18 cellular contexts compared by ENCODE assay signal in the genomic region with DNA sequence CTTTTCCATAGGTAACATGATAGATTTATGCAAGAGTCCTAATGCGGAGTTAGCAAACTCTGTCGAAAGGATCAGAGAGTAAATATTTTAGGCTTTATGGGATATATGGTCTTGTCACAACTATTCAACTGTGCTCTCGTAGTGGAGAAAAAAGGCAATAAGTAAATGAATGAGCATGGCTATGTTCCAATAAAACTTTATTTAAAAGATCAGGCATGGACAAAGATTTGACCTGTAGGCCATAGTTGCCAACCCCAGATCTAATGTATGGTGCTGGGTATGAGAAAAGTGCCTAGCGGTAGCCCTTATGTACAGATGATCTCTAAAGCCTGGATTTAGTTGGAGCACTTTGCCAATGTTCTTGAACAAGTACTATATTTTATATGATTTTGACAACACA.
DNase-seq lines count a peak whose midpoint lies in the region; ATAC-seq, FAIRE-seq and TF ChIP-seq lines count a peak whose summit lies in the region.
"Had no signal": no experiment of that assay in that cellular context is flagged by ENCODE, and none has a peak within 500 bp of the region (broad histone marks: within the 10 kb centered on the region; RNA-seq: fewer than 3 reads in every experiment).

No MANE protein-coding gene starts in this region.

- CTCF ChIA-PET in K562 (lab: Yijun Ruan, JAX; ENCODE audit: low intra/inter-chr PET ratio) = no interaction called here

- no peaks in the 10 kb centered on the region for H4K20me1 ChIP-seq in K562 (replicated peaks; ENCODE audit: control insufficient read depth, insufficient read depth, low read length)

- H2AFZ ChIP-seq in K562 (ENCODE audit: low read depth, low read length) = no peak overlapping the region
- H2AFZ ChIP-seq: GM23248 had no signal

- no peaks in the 10 kb centered on the region for H3K36me3 ChIP-seq in K562 (ENCODE audit: control insufficient read depth, insufficient read depth, low read length)
- no peaks in the 10 kb centered on the region for H3K36me3 ChIP-seq in prostate gland
- no peaks in the 10 kb centered on the region for H3K36me3 ChIP-seq in upper lobe of left lung

- no peaks in the 10 kb centered on the region for H3K27me3 ChIP-seq in K562 (ENCODE audit: control insufficient read depth in 2 of 2, insufficient read depth in 2 of 2, low read length in 2 of 2)
- H3K27me3 ChIP-seq in prostate gland (replicated peaks; ENCODE audit: insufficient read depth) = no peaks in the 10 kb centered on the region
- no peaks in the 10 kb centered on the region for H3K27me3 ChIP-seq in upper lobe of left lung

- no peak overlapping the region for H3K9ac ChIP-seq in K562 (ENCODE audit: insufficient read depth in 1 of 2, low read depth in 2 of 2, low read length in 2 of 2)
- H3K9ac ChIP-seq: GM23248, SK-N-SH had no signal

- TF ChIP-seq POLR2A in K562 (conservative IDR thresholded peaks at IDR 0.05) (no peak), prostate gland (IDR thresholded peaks at IDR 0.05) (no peak), upper lobe of left lung (IDR thresholded peaks at IDR 0.05) (no peak)

- ATAC-seq in K562 (no peak), upper lobe of left lung (ENCODE audit: low FRiP score in 2 of 2) (no peak), GM19395 (IDR thresholded peaks at IDR 0.05; ENCODE audit: unreplicated experiment) (no peak), GM18907 (IDR thresholded peaks at IDR 0.05; ENCODE audit: unreplicated experiment) (no peak)
- ATAC-seq: HCT116 had no signal

- H3K4me1 ChIP-seq in K562 (replicated peaks in 1 of 2; ENCODE audit: control insufficient read depth in 2 of 2, insufficient read depth in 2 of 2, low read length in 2 of 2) (no peaks in the 10 kb centered on the region; a peak in 1 of 5 replicates), prostate gland (replicated peaks) (peaks cover 6% of the 10 kb centered on the region), upper lobe of left lung (peaks cover 8 to 17% (median 11%) of the 10 kb centered on the region in 4 donors)

- POLR2A ChIA-PET in K562 (lab: Yijun Ruan, JAX) = interaction anchor here (0.7 kb wide), 1 partner anchor 1287 kb away, joined by 3 read pairs; no protein-coding TSS in a partner anchor

- WGBS in K562 (ENCODE audit: insufficient coverage, low coverage, missing lambda C conversion rate) = 36% methylated on average over 4 of the region's 4 CpGs
- WGBS in prostate gland = 95% methylated on average over 4 of the region's 4 CpGs
- whole genome bisulfite sequencing in upper lobe of left lung, 2 donors = 92 to 97% methylated on average over 4 of the region's 4 CpGs

- no peak overlapping the region for H3K4me2 ChIP-seq in K562 (ENCODE audit: insufficient read depth, low read length)
- H3K4me2 ChIP-seq: SK-N-SH had no signal

- intact Hi-C loops in K562 (cut with micrococcal nuclease) (loop anchor here (10.0 kb wide), 1 partner anchor 192 kb away; no protein-coding TSS in a partner anchor), prostate gland (cut with DNase I) (no loop called here)

- TF ChIP-seq EP300 in K562 (IDR thresholded peaks at IDR 0.05; ENCODE audit: low read length) (no peak), upper lobe of left lung (IDR thresholded peaks at IDR 0.05) (no peak)

- H3K9me3 ChIP-seq in K562 (replicated peaks; ENCODE audit: control insufficient read depth, insufficient read depth, low read depth, low read length) (no peaks in the 10 kb centered on the region), prostate gland (no peaks in the 10 kb centered on the region), upper lobe of left lung (no peaks in the 10 kb centered on the region)
- H3K9me3 ChIP-seq: SK-N-SH had no signal

- no peak for TF ChIP-seq RAD21 in K562 (CRISPR knock-in tag; conservative IDR thresholded peaks at IDR 0.05 in 1 of 2, IDR thresholded peaks at IDR 0.05 in 1 of 2)

- FAIRE-seq in K562 (lab: Jason Lieb, UNC) = no peak
- FAIRE-seq: RCC 7860 had no signal

- H3K27ac ChIP-seq in K562 (ENCODE audit: extremely low read depth, low read depth, low read length) = no peak overlapping the region
- H3K27ac ChIP-seq in prostate gland = peak overlapping the region; percentile 51 to 74
- H3K27ac ChIP-seq in upper lobe of left lung = peak overlapping the region; percentile 19 to 59 (median 46)
- H3K27ac ChIP-seq: C4-2B, GM23248 had no signal

- TF ChIP-seq CTCF in K562 (IDR thresholded peaks at IDR 0.05 in 2 of 3, conservative IDR thresholded peaks at IDR 0.05 in 1 of 3; ENCODE audit: insufficient read depth in 2 of 3, low read depth in 1 of 3, low read length in 3 of 3) (no peak), prostate gland (IDR thresholded peaks at IDR 0.05) (no peak), upper lobe of left lung (IDR thresholded peaks at IDR 0.05) (no peak), GM13977 (IDR thresholded peaks at IDR 0.05; ENCODE audit: extremely low read depth, insufficient read depth, missing control alignments) (no peak)

- DNase-seq in NAMALWA (ENCODE audit: low spot score) (peak; percentile 2), K562 (ENCODE audit: extremely low read depth in 1 of 4, low spot score in 3 of 4) (no peak), prostate gland (ENCODE audit: low spot score) (no peak), upper lobe of left lung (no peak), GM13977 (ENCODE audit: low spot score) (no peak)
- DNase-seq: ACHN, AML-193, DND-41, GM23248, NCI-H1105 treated with DMSO at 0.1 percent for 48 hours, NCI-H1694, Right ventricle myocardium superior, SK-N-SH had no signal

- in situ Hi-C loops in K562 (cut with MboI) = no loop called here
- in situ Hi-C loops in GM13977 (cut with MboI; ENCODE audit: low pct_unique_long_range_greater_than_20kb, low sequenced_read_pairs, unreplicated experiment) = no loop called here

- no TSS peak for BruUV-seq in K562 (replicated peaks; lab: Mats Ljungman, UMichigan)

- no peaks in the 10 kb centered on the region for H3K9me1 ChIP-seq in K562 (ENCODE audit: control insufficient read depth, insufficient read depth, low read length)

- H3K4me3 ChIP-seq in K562 (no peak overlapping the region), prostate gland (no peak overlapping the region), upper lobe of left lung (no peak overlapping the region)
- H3K4me3 ChIP-seq: GM23248 had no signal

- no peaks in the 10 kb centered on the region for H3K79me2 ChIP-seq in K562 (ENCODE audit: control insufficient read depth, insufficient read depth, low read length)

TF ChIP-seq in K562, 482 proteins besides CTCF, POLR2A, EP300 and RAD21 (continues in another document):
- TF ChIP-seq, protein P1, sequence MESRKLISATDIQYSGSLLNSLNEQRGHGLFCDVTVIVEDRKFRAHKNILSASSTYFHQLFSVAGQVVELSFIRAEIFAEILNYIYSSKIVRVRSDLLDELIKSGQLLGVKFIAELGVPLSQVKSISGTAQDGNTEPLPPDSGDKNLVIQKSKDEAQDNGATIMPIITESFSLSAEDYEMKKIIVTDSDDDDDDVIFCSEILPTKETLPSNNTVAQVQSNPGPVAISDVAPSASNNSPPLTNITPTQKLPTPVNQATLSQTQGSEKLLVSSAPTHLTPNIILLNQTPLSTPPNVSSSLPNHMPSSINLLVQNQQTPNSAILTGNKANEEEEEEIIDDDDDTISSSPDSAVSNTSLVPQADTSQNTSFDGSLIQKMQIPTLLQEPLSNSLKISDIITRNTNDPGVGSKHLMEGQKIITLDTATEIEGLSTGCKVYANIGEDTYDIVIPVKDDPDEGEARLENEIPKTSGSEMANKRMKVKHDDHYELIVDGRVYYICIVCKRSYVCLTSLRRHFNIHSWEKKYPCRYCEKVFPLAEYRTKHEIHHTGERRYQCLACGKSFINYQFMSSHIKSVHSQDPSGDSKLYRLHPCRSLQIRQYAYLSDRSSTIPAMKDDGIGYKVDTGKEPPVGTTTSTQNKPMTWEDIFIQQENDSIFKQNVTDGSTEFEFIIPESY (CRISPR knock-in tag; IDR thresholded peaks at IDR 0.05) = no peak
